ENCODE assay signal across 9 cellular contexts in genomic region chr3:195207731-195208130, GRCh38.
DNase-seq lines count a peak whose midpoint lies in the region; ATAC-seq and TF ChIP-seq lines count a peak whose summit lies in the region.
"Had no signal": no experiment of that assay in that cellular context is flagged by ENCODE, and none has a peak within 500 bp of the region (broad histone marks: within the 10 kb centered on the region; RNA-seq: fewer than 3 reads in every experiment).

No MANE protein-coding gene starts in this region.

- H3K36me3 ChIP-seq in vagina, result no peaks in the 10 kb centered on the region

- H3K27ac ChIP-seq in vagina, result peak overlapping the region; percentile 86

- TF ChIP-seq CTCF in fibroblast of pulmonary artery (IDR thresholded peaks at IDR 0.05; ENCODE audit: low read length, missing control alignments), result no peak
- no peak for TF ChIP-seq CTCF in vagina (IDR thresholded peaks at IDR 0.05)
- TF ChIP-seq CTCF in GM20000 (IDR thresholded peaks at IDR 0.05; ENCODE audit: extremely low read depth, missing control alignments), result no peak
- no peak for TF ChIP-seq CTCF in GM10266 (IDR thresholded peaks at IDR 0.05; ENCODE audit: control insufficient read depth, insufficient read depth, low read depth, missing control alignments)

- H3K27me3 ChIP-seq in vagina, result no peaks in the 10 kb centered on the region

- intact Hi-C loops in vagina (cut with DNase I), result loop anchor here (10.0 kb wide), 1 partner anchor 47 kb away; no protein-coding TSS in a partner anchor

- H3K4me3 ChIP-seq in fibroblast of pulmonary artery (replicated peaks; ENCODE audit: low read depth, low read length) (no peak overlapping the region), vagina (no peak overlapping the region)

- peak; percentile 36 for DNase-seq in activated effector memory CD4-positive, alpha-beta T cell treated with anti-CD3 and anti-CD28 coated beads, Interleukin-2, amount 50 U/mL, for 16 hours
- no peak for DNase-seq in activated effector memory CD4-positive, alpha-beta T cell treated with Interleukin-2 at 50 U/mL for 16 hours
- DNase-seq in fibroblast of pulmonary artery (ENCODE audit: low read depth), result peak; percentile 52
- DNase-seq in vagina (ENCODE audit: extremely low spot score in 2 of 2), result peak in 1 of 2 donors; percentile 83
- no peak for DNase-seq in GM20000 (ENCODE audit: low spot score)
- no peak for DNase-seq in SKM-1 (lab: John Stamatoyannopoulos, UW; ENCODE audit: unreplicated experiment)
- no peak for DNase-seq in GM10266 (ENCODE audit: extremely low spot score)
- DNase-seq: DND-41 had no signal

- no peak for TF ChIP-seq POLR2A in vagina (IDR thresholded peaks at IDR 0.05)

- no peaks in the 10 kb centered on the region for H3K9me3 ChIP-seq in vagina

- ATAC-seq in HG03196 (IDR thresholded peaks at IDR 0.05; ENCODE audit: unreplicated experiment), result peak; percentile 34

- peaks cover 60% of the 10 kb centered on the region for H3K4me1 ChIP-seq in vagina

Comparison
In these comparisons a context has a peak if more than half of its experiments do, and no peak if none do; other contexts are left out.
1. DNase-seq: peak in activated effector memory CD4-positive, alpha-beta T cell treated with anti-CD3 and anti-CD28 coated beads, Interleukin-2, amount 50 U/mL, for 16 hours (single experiment) and fibroblast of pulmonary artery (single experiment); none in activated effector memory CD4-positive, alpha-beta T cell treated with Interleukin-2 at 50 U/mL for 16 hours (single experiment), GM20000 (single experiment), SKM-1 (single experiment) and GM10266 (single experiment).